Comparison of ENCODE assay signal across 8 cellular contexts in the genomic region with DNA sequence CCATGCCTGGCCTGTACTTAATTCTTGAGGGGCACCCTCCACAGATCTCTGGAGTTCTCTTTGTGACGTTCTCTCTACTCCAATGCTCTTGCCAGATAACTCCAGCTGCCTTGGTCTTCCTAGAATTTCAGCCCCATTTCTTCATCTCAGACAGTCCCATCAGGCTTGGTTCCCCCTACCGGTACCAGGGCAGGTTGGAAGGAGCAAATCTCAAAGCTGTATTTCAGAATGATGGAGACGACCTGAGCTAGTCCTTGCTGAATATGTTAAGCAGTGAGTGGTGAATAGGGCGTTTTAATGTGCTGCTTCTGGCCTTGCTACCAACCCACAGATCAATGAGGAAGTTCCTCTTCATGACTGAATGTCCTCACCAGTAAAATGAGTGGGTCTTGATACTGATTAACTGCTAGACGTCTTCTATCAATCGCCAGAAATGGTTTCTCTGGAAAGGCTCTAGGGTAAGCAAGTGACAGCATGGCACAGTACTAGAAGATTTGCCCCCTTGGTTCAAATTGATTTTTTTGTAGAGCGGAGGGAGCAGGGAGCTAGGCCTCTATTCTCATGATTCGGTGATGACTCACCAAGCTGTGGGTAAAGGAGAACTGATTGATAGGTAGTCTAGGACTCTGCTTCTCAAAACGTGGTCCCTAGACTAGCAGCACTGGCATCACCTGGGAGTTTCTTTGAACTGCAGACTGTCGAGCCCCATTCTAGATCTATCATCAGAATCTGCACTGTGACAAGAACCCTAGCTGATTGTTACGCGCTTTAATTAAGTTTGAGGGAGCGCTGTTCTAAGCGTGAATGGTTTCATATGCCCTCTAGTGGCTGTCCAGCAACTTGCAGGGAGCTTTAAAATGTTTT.
DNase-seq lines count a peak whose midpoint lies in the region; ATAC-seq and TF ChIP-seq lines count a peak whose summit lies in the region.

No MANE protein-coding gene starts in this region.

- H3K9me3 ChIP-seq in OCI-LY3 (ENCODE audit: insufficient read depth, low read length) (no peaks in the 10 kb centered on the region), uterus (no peaks in the 10 kb centered on the region)

- DNase-seq in NCI-H1105 treated with DMSO at 0.1 percent for 48 hours (lab: John Stamatoyannopoulos, UW) (peak; percentile 18), NCI-H1105 (lab: John Stamatoyannopoulos, UW) (no peak), foreskin fibroblast (peak; percentile 46 to 76), omental fat pad (ENCODE audit: low spot score) (no peak), uterus (no peak)
- peak; percentile 29 for DNase-seq in activated T-cell treated with anti-CD3 and anti-CD28 coated beads, Interleukin-2, amount 50 U/mL, for 1 hour

- peak overlapping the region; percentile 19 for H3K9ac ChIP-seq in OCI-LY3 (ENCODE audit: low read length)

- H3K4me3 ChIP-seq in OCI-LY3 (ENCODE audit: low read length) (peak overlapping the region; percentile 57), foreskin fibroblast (ENCODE audit: low read depth in 1 of 2, low read length in 2 of 2) (no peak overlapping the region), uterus (no peak overlapping the region)

- no peaks in the 10 kb centered on the region for H4K20me1 ChIP-seq in OCI-LY3 (ENCODE audit: insufficient read depth, low read length)

- H2AFZ ChIP-seq in OCI-LY3 (ENCODE audit: low read depth, low read length): peak overlapping the region; percentile 88

- H3K79me2 ChIP-seq in OCI-LY3 (ENCODE audit: low read length): no peaks in the 10 kb centered on the region

- H3K27ac ChIP-seq in OCI-LY3 (ENCODE audit: low read length) (no peak overlapping the region), uterus (no peak overlapping the region)

- H3K4me2 ChIP-seq in OCI-LY3 (ENCODE audit: low read length): peak overlapping the region; percentile 75

- TF ChIP-seq CTCF in OCI-LY3 (IDR thresholded peaks at IDR 0.05; ENCODE audit: low read depth, low read length) (peak; percentile 99), foreskin fibroblast (IDR thresholded peaks at IDR 0.05; ENCODE audit: low read depth, low read length) (peak; percentile 86), omental fat pad (IDR thresholded peaks at IDR 0.05) (peak in 2 of 3 donors; percentile 27 to 33), uterus (IDR thresholded peaks at IDR 0.05) (peak; percentile 78 to 88 (median 86))

- intact Hi-C loops in uterus (cut with DNase I; ENCODE audit: low total_unique reads): no loop called here

- no peak for TF ChIP-seq POLR2A in uterus (IDR thresholded peaks at IDR 0.05)

- ATAC-seq in HG02885 (IDR thresholded peaks at IDR 0.05; ENCODE audit: poor library complexity, unreplicated experiment) (peak; percentile 56), omental fat pad (ENCODE audit: low FRiP score) (peak; percentile 91)

- H3K4me1 ChIP-seq in OCI-LY3 (ENCODE audit: low read length) (peaks cover 10% of the 10 kb centered on the region), uterus (no peaks in the 10 kb centered on the region)

- H3K27me3 ChIP-seq in OCI-LY3 (ENCODE audit: low read depth, low read length) (no peaks in the 10 kb centered on the region), uterus (no peaks in the 10 kb centered on the region)

- H3K36me3 ChIP-seq in OCI-LY3 (replicated peaks; ENCODE audit: low read depth, low read length) (no peaks in the 10 kb centered on the region), uterus (no peaks in the 10 kb centered on the region)

Comparison
In these comparisons a context has a peak if more than half of its experiments do, and no peak if none do; other contexts are left out.
1. DNase-seq: peak in NCI-H1105 treated with DMSO at 0.1 percent for 48 hours (single experiment), activated T-cell treated with anti-CD3 and anti-CD28 coated beads, Interleukin-2, amount 50 U/mL, for 1 hour (single experiment) and foreskin fibroblast (2 of 2); none in NCI-H1105 (single experiment), omental fat pad (single experiment) and uterus (0 of 2).
2. CTCF ChIP-seq: peak in every context shown above with its lines; median percentile 99 in OCI-LY3; 86 in foreskin fibroblast; 86 in uterus; 30 in omental fat pad.